Comparison of ENCODE assay signal across 8 cellular contexts in the genomic region with DNA sequence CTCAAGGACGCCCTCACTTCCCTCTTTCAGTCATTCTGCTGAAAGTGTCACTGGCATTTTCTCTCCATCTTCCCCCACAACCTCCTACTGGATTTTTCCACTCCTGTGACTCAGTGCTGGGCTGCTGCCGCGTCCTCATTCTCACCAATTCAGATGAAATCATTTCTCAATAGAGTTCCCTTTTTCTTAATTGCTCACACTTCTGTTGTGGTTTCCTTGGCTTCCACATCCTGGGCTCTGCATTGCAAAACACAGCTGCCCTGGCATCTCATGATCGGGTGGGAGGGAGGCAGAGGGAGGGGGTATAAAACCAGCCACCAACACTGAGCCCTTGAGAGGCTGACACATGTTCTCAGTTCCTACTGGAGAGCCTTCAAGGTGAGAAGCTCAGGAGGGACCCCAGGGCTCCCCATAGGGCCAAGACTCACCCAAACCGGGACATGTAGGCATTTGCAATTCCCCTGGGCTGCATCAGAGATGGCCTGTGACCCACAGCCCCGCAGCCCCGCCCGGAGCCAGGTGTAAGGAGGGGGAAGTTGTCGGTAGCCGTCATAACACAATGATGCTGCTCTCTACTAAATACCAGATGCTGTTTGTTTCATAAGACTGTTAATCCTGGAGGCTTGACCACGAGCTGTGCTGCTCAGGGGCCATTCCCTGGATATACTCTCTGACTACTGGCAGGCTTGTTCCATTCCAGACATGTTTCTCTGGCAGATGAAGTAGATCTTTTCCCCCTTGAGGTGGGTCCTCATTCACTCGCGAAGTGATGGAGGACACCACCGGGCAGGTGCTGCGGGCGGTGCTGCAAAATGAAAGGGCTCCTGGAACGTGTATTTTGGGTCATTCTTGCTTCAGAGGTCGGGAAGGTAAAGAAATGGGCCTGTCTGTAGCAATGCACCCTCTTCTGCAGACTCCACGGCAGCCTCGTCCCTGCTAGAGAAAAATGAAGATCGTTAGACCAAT.
A peak's percentile ranks its signal among the peaks of the same experiment; 100 is the strongest.
DNase-seq lines count a peak whose midpoint lies in the region; ATAC-seq and TF ChIP-seq lines count a peak whose summit lies in the region.

No MANE protein-coding gene starts in this region.

- H3K4me3 ChIP-seq in GM06990 (replicated peaks; ENCODE audit: low read depth, low read length), result peak overlapping the region; percentile 7; the same call in 1 of the 2 replicates
- H3K4me3 ChIP-seq in fibroblast of the aortic adventitia (ENCODE audit: low read depth, low read length), result no peak overlapping the region

- H3K27me3 ChIP-seq in GM06990 (replicated peaks; ENCODE audit: control insufficient read depth, insufficient read depth, low read length), result no peaks in the 10 kb centered on the region

- DNase-seq in GM06990 (ENCODE audit: extremely low read depth, insufficient read length) (peak; percentile 72), NOMO-1 treated with dmso at 0.1 percent for 144 hours (lab: John Stamatoyannopoulos, UW; ENCODE audit: unreplicated experiment) (peak; percentile 97), fibroblast of the aortic adventitia (ENCODE audit: low read depth) (peak; percentile 31), sciatic nerve (ENCODE audit: low spot score) (peak; percentile 78), WTC11 (ENCODE audit: low spot score) (no peak), NCI-H187 treated with DMSO at 0.1 percent for 48 hours (lab: John Stamatoyannopoulos, UW) (no peak)
- peak; percentile 72 to 84 for DNase-seq in activated T-cell treated with anti-CD3 and anti-CD28 coated beads, Interleukin-2, amount 50 U/mL, for 72 hours

- CTCF ChIA-PET in WTC11 (lab: Charles Lee), result interaction anchor here (1.3 to 3.5 kb wide), 4 partner anchors 14 to 53 kb away, joined by 3 to 30 read pairs (median 18); no protein-coding TSS in a partner anchor

- peaks cover 11% of the 10 kb centered on the region for H3K36me3 ChIP-seq in GM06990 (ENCODE audit: control insufficient read depth, insufficient read depth, low read length)

- intact Hi-C loops in sciatic nerve (cut with DNase I), result no loop called here

- peak overlapping the region; percentile 78 for H3K27ac Mint-ChIP-seq in activated T-cell treated with anti-CD3 and anti-CD28 coated beads, Interleukin-2, amount 50 U/mL, for 72 hours
- no peak overlapping the region for H3K27ac Mint-ChIP-seq in WTC11

- peak overlapping the region; percentile 63 to 73 for H3K4me3 Mint-ChIP-seq in activated T-cell treated with anti-CD3 and anti-CD28 coated beads, Interleukin-2, amount 50 U/mL, for 72 hours
- H3K4me3 Mint-ChIP-seq in WTC11, result no peak overlapping the region

- TF ChIP-seq CTCF in GM06990 (IDR thresholded peaks at IDR 0.05; ENCODE audit: insufficient read depth, low read length, poor library complexity, severe bottlenecking), result no peak
- TF ChIP-seq CTCF in fibroblast of the aortic adventitia (IDR thresholded peaks at IDR 0.05; ENCODE audit: insufficient read depth, low read length), result no peak
- no peak for TF ChIP-seq CTCF in WTC11 (IDR thresholded peaks at IDR 0.05)

- ATAC-seq in HG02610 (IDR thresholded peaks at IDR 0.05; ENCODE audit: unreplicated experiment) (peak; percentile 61), sciatic nerve (peak; percentile 83), WTC11 (no peak)
- peak; percentile 81 to 88 for ATAC-seq in activated T-cell treated with anti-CD3 and anti-CD28 coated beads, Interleukin-2, amount 50 U/mL, for 72 hours (replicated peaks in 1 of 2)

- H3K36me3 Mint-ChIP-seq in activated T-cell treated with anti-CD3 and anti-CD28 coated beads, Interleukin-2, amount 50 U/mL, for 72 hours (ENCODE audit: insufficient read depth in 2 of 2), result peaks cover 17 to 28% of the 10 kb centered on the region in 2 donors
- no peaks in the 10 kb centered on the region; the same call in 1 of the 2 replicates for H3K36me3 Mint-ChIP-seq in WTC11

- H3K9me3 Mint-ChIP-seq in activated T-cell treated with anti-CD3 and anti-CD28 coated beads, Interleukin-2, amount 50 U/mL, for 72 hours, result peaks cover 3% of the 10 kb centered on the region in 2 donors
- peaks cover 6% of the 10 kb centered on the region for H3K9me3 Mint-ChIP-seq in WTC11

- H3K27me3 Mint-ChIP-seq in activated T-cell treated with anti-CD3 and anti-CD28 coated beads, Interleukin-2, amount 50 U/mL, for 72 hours (ENCODE audit: low read depth), result no peaks in the 10 kb centered on the region
- H3K27me3 Mint-ChIP-seq in WTC11 (ENCODE audit: low read depth), result no peaks in the 10 kb centered on the region

- POLR2A ChIA-PET in WTC11 (lab: Charles Lee), result no interaction called here

- peaks cover 61% of the 10 kb centered on the region for H3K4me1 Mint-ChIP-seq in activated T-cell treated with anti-CD3 and anti-CD28 coated beads, Interleukin-2, amount 50 U/mL, for 72 hours (ENCODE audit: low read depth)
- peaks cover 33% of the 10 kb centered on the region for H3K4me1 Mint-ChIP-seq in WTC11

TF ChIP-seq in WTC11, 78 proteins besides CTCF, POLR2A, EP300 and RAD21 (continues in another document):
- TF ChIP-seq SP1 (CRISPR knock-in tag; conservative IDR thresholded peaks at IDR 0.05), result no peak
- no peak for TF ChIP-seq NFE2L1 (CRISPR knock-in tag; IDR thresholded peaks at IDR 0.05)
- no peak for TF ChIP-seq ZNF219 (CRISPR knock-in tag; IDR thresholded peaks at IDR 0.05; ENCODE audit: borderline replicate concordance)
- no peak for TF ChIP-seq SMAD4 (CRISPR knock-in tag; IDR thresholded peaks at IDR 0.05)
- TF ChIP-seq CBFB (CRISPR knock-in tag; IDR thresholded peaks at IDR 0.05; ENCODE audit: low read depth), result no peak
- no peak for TF ChIP-seq ZNF671 (CRISPR knock-in tag; IDR thresholded peaks at IDR 0.05)
- no peak for TF ChIP-seq AFF4 (CRISPR knock-in tag; IDR thresholded peaks at IDR 0.05; ENCODE audit: borderline replicate concordance)
- no peak for TF ChIP-seq NFYB (CRISPR knock-in tag; conservative IDR thresholded peaks at IDR 0.05; ENCODE audit: low read depth)
- no peak for TF ChIP-seq TP53 (CRISPR knock-in tag; IDR thresholded peaks at IDR 0.05)
- TF ChIP-seq FOXJ3 (CRISPR knock-in tag; IDR thresholded peaks at IDR 0.05; ENCODE audit: borderline replicate concordance), result no peak
- no peak for TF ChIP-seq SOX15 (CRISPR knock-in tag; IDR thresholded peaks at IDR 0.05)
- TF ChIP-seq GTF2I (CRISPR knock-in tag; conservative IDR thresholded peaks at IDR 0.05), result no peak
- no peak for TF ChIP-seq ZNF396 (CRISPR knock-in tag; IDR thresholded peaks at IDR 0.05; ENCODE audit: borderline replicate concordance)
- TF ChIP-seq, protein P1, sequence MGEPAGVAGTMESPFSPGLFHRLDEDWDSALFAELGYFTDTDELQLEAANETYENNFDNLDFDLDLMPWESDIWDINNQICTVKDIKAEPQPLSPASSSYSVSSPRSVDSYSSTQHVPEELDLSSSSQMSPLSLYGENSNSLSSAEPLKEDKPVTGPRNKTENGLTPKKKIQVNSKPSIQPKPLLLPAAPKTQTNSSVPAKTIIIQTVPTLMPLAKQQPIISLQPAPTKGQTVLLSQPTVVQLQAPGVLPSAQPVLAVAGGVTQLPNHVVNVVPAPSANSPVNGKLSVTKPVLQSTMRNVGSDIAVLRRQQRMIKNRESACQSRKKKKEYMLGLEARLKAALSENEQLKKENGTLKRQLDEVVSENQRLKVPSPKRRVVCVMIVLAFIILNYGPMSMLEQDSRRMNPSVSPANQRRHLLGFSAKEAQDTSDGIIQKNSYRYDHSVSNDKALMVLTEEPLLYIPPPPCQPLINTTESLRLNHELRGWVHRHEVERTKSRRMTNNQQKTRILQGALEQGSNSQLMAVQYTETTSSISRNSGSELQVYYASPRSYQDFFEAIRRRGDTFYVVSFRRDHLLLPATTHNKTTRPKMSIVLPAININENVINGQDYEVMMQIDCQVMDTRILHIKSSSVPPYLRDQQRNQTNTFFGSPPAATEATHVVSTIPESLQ (CRISPR knock-in tag; IDR thresholded peaks at IDR 0.05), result no peak
- no peak for TF ChIP-seq KAT7 (CRISPR knock-in tag; IDR thresholded peaks at IDR 0.05; ENCODE audit: borderline replicate concordance)
- no peak for TF ChIP-seq ESRRA (CRISPR knock-in tag; IDR thresholded peaks at IDR 0.05; ENCODE audit: borderline replicate concordance)

Comparison
In these comparisons a context has a peak if more than half of its experiments do, and no peak if none do; other contexts are left out.
1. DNase-seq: peak in GM06990 (single experiment), NOMO-1 treated with dmso at 0.1 percent for 144 hours (single experiment), activated T-cell treated with anti-CD3 and anti-CD28 coated beads, Interleukin-2, amount 50 U/mL, for 72 hours (2 of 2), fibroblast of the aortic adventitia (single experiment) and sciatic nerve (single experiment); none in WTC11 (single experiment) and NCI-H187 treated with DMSO at 0.1 percent for 48 hours (single experiment).